ENCODE assay signal across 18 cellular contexts in the genomic region with DNA sequence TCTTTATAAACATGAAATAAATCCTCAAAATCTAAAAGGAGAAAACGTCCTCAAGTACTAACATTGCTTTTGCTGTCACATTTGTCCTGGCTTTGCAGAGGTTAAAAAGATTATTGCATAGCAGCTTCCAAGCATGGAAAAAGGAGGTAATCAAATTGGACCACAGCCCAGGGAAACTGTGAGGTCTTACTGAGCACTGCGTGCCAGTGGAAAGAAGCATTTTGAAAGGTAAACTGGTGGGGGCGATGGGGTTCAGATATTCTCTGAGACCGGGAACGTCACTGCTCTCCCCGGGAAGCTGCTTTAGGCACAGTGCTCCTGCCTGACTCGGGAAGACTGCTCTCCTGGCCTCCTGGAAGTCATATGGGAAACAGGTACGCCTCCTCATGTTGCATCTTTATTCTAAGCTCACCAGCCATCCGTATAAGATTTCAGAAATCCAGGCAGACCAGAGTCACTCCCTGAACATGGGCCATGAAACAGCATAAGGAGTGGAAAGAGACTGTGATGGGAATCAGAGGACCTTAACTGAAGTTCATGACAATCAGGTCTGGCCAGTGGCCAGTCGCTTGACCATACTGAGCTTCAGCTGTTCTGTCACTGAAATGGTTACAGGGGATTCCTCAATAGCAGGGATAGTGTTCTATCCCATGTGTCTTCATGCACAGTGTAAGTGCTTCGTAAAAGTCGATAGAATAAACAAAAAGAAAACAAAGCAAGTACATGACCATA.
A peak's percentile ranks its signal among the peaks of the same experiment; 100 is the strongest.
DNase-seq lines count a peak whose midpoint lies in the region; ATAC-seq and TF ChIP-seq lines count a peak whose summit lies in the region.
"Had no signal": no experiment of that assay in that cellular context is flagged by ENCODE, and none has a peak within 500 bp of the region (broad histone marks: within the 10 kb centered on the region; RNA-seq: fewer than 3 reads in every experiment).

No MANE protein-coding gene starts in this region.

- no peaks in the 10 kb centered on the region for H3K9me3 ChIP-seq in BE2C

- peaks cover 25% of the 10 kb centered on the region for H3K4me1 ChIP-seq in BE2C

- POLR2A ChIA-PET in WTC11 (lab: Charles Lee) = no interaction called here

- no peaks in the 10 kb centered on the region for H3K36me3 ChIP-seq in BE2C

- no peak overlapping the region for H3K27ac Mint-ChIP-seq in WTC11
- no peak overlapping the region for H3K27ac Mint-ChIP-seq in stimulated activated naive CD8-positive, alpha-beta T cell treated with anti-CD3 and anti-CD28 coated beads, Interleukin-15, amount 100 ng/mL, for 72 hours
- H3K27ac Mint-ChIP-seq: activated T-cell treated with anti-CD3 and anti-CD28 coated beads, Interleukin-2, amount 50 U/mL, for 72 hours; CD4-positive, alpha-beta T cell; progenitor cell of endocrine pancreas; stimulated activated naive CD8-positive, alpha-beta T cell treated with anti-CD3 and anti-CD28 coated beads, Interleukin-15, Interleukin-2, amounts not matched to agents 100 ng/mL and 50 ng/mL, for 24 hours had no signal

- TF ChIP-seq CTCF in BE2C (IDR thresholded peaks at IDR 0.05; ENCODE audit: low read depth, low read length) (no peak), WTC11 (IDR thresholded peaks at IDR 0.05) (no peak), omental fat pad (IDR thresholded peaks at IDR 0.05) (no peak)

- no peaks in the 10 kb centered on the region for H3K27me3 ChIP-seq in BE2C

- H3K27me3 Mint-ChIP-seq in WTC11 (ENCODE audit: low read depth) = no peaks in the 10 kb centered on the region
- H3K27me3 Mint-ChIP-seq in stimulated activated naive CD8-positive, alpha-beta T cell treated with anti-CD3 and anti-CD28 coated beads, Interleukin-15, amount 100 ng/mL, for 72 hours = no peaks in the 10 kb centered on the region
- H3K27me3 Mint-ChIP-seq: CD4-positive, alpha-beta T cell had no signal

- ATAC-seq in WTC11 = peak; percentile 83
- no peak for ATAC-seq in stimulated activated naive CD8-positive, alpha-beta T cell treated with anti-CD3 and anti-CD28 coated beads, Interleukin-15, amount 100 ng/mL, for 72 hours
- no peak for ATAC-seq in omental fat pad (ENCODE audit: low FRiP score)
- ATAC-seq: activated T-cell treated with anti-CD3 and anti-CD28 coated beads, Interleukin-2, amount 50 U/mL, for 72 hours had no signal

- peaks cover 10% of the 10 kb centered on the region for H3K4me1 Mint-ChIP-seq in WTC11
- no peaks in the 10 kb centered on the region for H3K4me1 Mint-ChIP-seq in stimulated activated naive CD8-positive, alpha-beta T cell treated with anti-CD3 and anti-CD28 coated beads, Interleukin-15, amount 100 ng/mL, for 72 hours

- H3K4me3 ChIP-seq in BE2C (ENCODE audit: low read depth, low read length) = 0 out of 2 replicates have a peak overlapping the region, but pooled peaks have one; percentile 5
- H3K4me3 ChIP-seq: PC-9 had no signal

- DNase-seq in BE2C = peak; percentile 25
- no peak for DNase-seq in WTC11 (ENCODE audit: low spot score)
- peak; percentile 62 for DNase-seq in fibroblast of peridontal ligament (ENCODE audit: extremely low read depth)
- DNase-seq in myocyte (ENCODE audit: low read depth) = peak; percentile 80
- no peak for DNase-seq in islet precursor cell
- DNase-seq in SIG-M5 treated with dmso at 0.1 percent for 504 hours (lab: John Stamatoyannopoulos, UW; ENCODE audit: unreplicated experiment) = no peak
- no peak for DNase-seq in stimulated activated naive CD8-positive, alpha-beta T cell treated with anti-CD3 and anti-CD28 coated beads, Interleukin-15, amount 100 ng/mL, for 72 hours
- no peak for DNase-seq in omental fat pad (ENCODE audit: low spot score)
- DNase-seq: activated CD4-positive, alpha-beta T cell treated with anti-CD3 and anti-CD28 coated beads, Interleukin-2, amount 50 U/mL, for 48 hours; activated T-cell treated with anti-CD3 and anti-CD28 coated beads, Interleukin-2, amount 50 U/mL, for 72 hours; CD4-positive, alpha-beta T cell; kidney glomerular epithelial cell; NCI-H187; NCI-H446 treated with DMSO at 0.1 percent for 48 hours; PC-9; SW 1271 had no signal

- no peak overlapping the region for H3K4me3 Mint-ChIP-seq in WTC11
- no peak overlapping the region for H3K4me3 Mint-ChIP-seq in stimulated activated naive CD8-positive, alpha-beta T cell treated with anti-CD3 and anti-CD28 coated beads, Interleukin-15, amount 100 ng/mL, for 72 hours
- H3K4me3 Mint-ChIP-seq: activated T-cell treated with anti-CD3 and anti-CD28 coated beads, Interleukin-2, amount 50 U/mL, for 72 hours; CD4-positive, alpha-beta T cell; stimulated activated naive CD8-positive, alpha-beta T cell treated with anti-CD3 and anti-CD28 coated beads, Interleukin-15, Interleukin-2, amounts not matched to agents 100 ng/mL and 50 ng/mL, for 24 hours had no signal

- CTCF ChIA-PET in WTC11 (lab: Charles Lee) = interaction anchor here (1.1 to 1.5 kb wide), 2 partner anchors 224 to 284 kb away, joined by 3 to 6 read pairs; a partner anchor contains a TSS

- no peaks in the 10 kb centered on the region for H3K36me3 Mint-ChIP-seq in WTC11

- H3K9me3 Mint-ChIP-seq in WTC11 = no peaks in the 10 kb centered on the region
- H3K9me3 Mint-ChIP-seq in stimulated activated naive CD8-positive, alpha-beta T cell treated with anti-CD3 and anti-CD28 coated beads, Interleukin-15, amount 100 ng/mL, for 72 hours = no peaks in the 10 kb centered on the region
- H3K9me3 Mint-ChIP-seq: activated T-cell treated with anti-CD3 and anti-CD28 coated beads, Interleukin-2, amount 50 U/mL, for 72 hours; CD4-positive, alpha-beta T cell; stimulated activated naive CD8-positive, alpha-beta T cell treated with anti-CD3 and anti-CD28 coated beads, Interleukin-15, Interleukin-2, amounts not matched to agents 100 ng/mL and 50 ng/mL, for 24 hours had no signal

TF ChIP-seq in WTC11, 78 proteins besides CTCF, POLR2A, EP300 and RAD21:
- TF ChIP-seq EMX1 (CRISPR knock-in tag; IDR thresholded peaks at IDR 0.05) (no peak), ZNF317 (CRISPR knock-in tag; IDR thresholded peaks at IDR 0.05; ENCODE audit: borderline replicate concordance, low read depth) (no peak)

Comparison
In these comparisons a context has a peak if more than half of its experiments do, and no peak if none do; other contexts are left out.
1. DNase-seq: peak in BE2C (single experiment), fibroblast of peridontal ligament (single experiment) and myocyte (single experiment); none in WTC11 (single experiment), islet precursor cell (single experiment), SIG-M5 treated with dmso at 0.1 percent for 504 hours (single experiment), stimulated activated naive CD8-positive, alpha-beta T cell treated with anti-CD3 and anti-CD28 coated beads, Interleukin-15, amount 100 ng/mL, for 72 hours (0 of 2) and omental fat pad (single experiment).